In genomic region chr17:74922694-74923537, GRCh38 we compare ENCODE assay signal across 8 cellular contexts. TPM values are rescaled to one million over a fixed set of nuclear protein-coding genes. Genes with fewer than 3 reads are reported as not detected.
DNase-seq lines count a peak whose midpoint lies in the region; ATAC-seq and TF ChIP-seq lines count a peak whose summit lies in the region.

TSS of gene USH1G (minus strand) at chr17:74923255. CDS start at chr17:74923073, 182 bp downstream.

- H3K4me3 ChIP-seq in NT2/D1 (ENCODE audit: insufficient read length, low read depth) (peak within 1 kb of the TSS; percentile 49), neural progenitor cell (peak within 1 kb of the TSS; percentile 49)

- peak within 1 kb of the TSS; percentile 77 for H3K9ac ChIP-seq in NT2/D1 (ENCODE audit: insufficient read length, low read depth)
- no peak within 1 kb of the TSS for H3K9ac ChIP-seq in neural progenitor cell

- no peak for TF ChIP-seq CTCF in endothelial cell (IDR thresholded peaks at IDR 0.05; ENCODE audit: unreplicated experiment)
- no peak for TF ChIP-seq CTCF in neural progenitor cell (IDR thresholded peaks at IDR 0.05)

- H3K9me3 Mint-ChIP-seq in endothelial cell (ENCODE audit: unreplicated experiment) (no peaks in the 10 kb centered on the region), neural progenitor cell (no peaks in the 10 kb centered on the region)
- H3K9me3 Mint-ChIP-seq in activated naive CD4-positive, alpha-beta T cell treated with anti-CD3 and anti-CD28 coated beads, Interleukin-2, amount 10 ng/mL, durations not matched to agents 7 days and 5 days: no peaks in the 10 kb centered on the region

- peak within 1 kb of the TSS; percentile 87 for H3K4me2 ChIP-seq in neural progenitor cell

- peaks cover 68% of the 10 kb centered on the region for H3K27me3 ChIP-seq in NT2/D1 (ENCODE audit: insufficient read depth, insufficient read length)
- peaks cover 66% of the 10 kb centered on the region for H3K27me3 ChIP-seq in neural progenitor cell

- H3K4me3 Mint-ChIP-seq in endothelial cell (ENCODE audit: unreplicated experiment) (peak within 1 kb of the TSS; percentile 69), neural progenitor cell (peak within 1 kb of the TSS; percentile 70)
- no peak within 1 kb of the TSS for H3K4me3 Mint-ChIP-seq in activated naive CD4-positive, alpha-beta T cell treated with anti-CD3 and anti-CD28 coated beads, Interleukin-2, amount 10 ng/mL, durations not matched to agents 7 days and 5 days

- peak within 1 kb of the TSS; percentile 60 for H2AFZ ChIP-seq in neural progenitor cell (replicated peaks)

- H3K36me3 Mint-ChIP-seq in endothelial cell (ENCODE audit: low read depth, unreplicated experiment) (no peaks in the 10 kb centered on the region), neural progenitor cell (no peaks in the 10 kb centered on the region)
- no peaks in the 10 kb centered on the region for H3K36me3 Mint-ChIP-seq in activated naive CD4-positive, alpha-beta T cell treated with anti-CD3 and anti-CD28 coated beads, Interleukin-2, amount 10 ng/mL, durations not matched to agents 7 days and 5 days

- H3K4me1 ChIP-seq in NT2/D1 (ENCODE audit: insufficient read depth, insufficient read length) (peaks cover 25% of the 10 kb centered on the region), neural progenitor cell (peaks cover 21% of the 10 kb centered on the region)

- ATAC-seq in HG03025 (IDR thresholded peaks at IDR 0.05; ENCODE audit: low FRiP score, unreplicated experiment): no peak
- no peak for ATAC-seq in HG03039 (IDR thresholded peaks at IDR 0.05; ENCODE audit: unreplicated experiment)
- no peak for ATAC-seq in GM19397 (IDR thresholded peaks at IDR 0.05; ENCODE audit: unreplicated experiment)

- H3K36me3 ChIP-seq in NT2/D1 (ENCODE audit: insufficient read depth, insufficient read length, low read length) (no peaks in the 10 kb centered on the region), neural progenitor cell (no peaks in the 10 kb centered on the region)

- H3K27ac ChIP-seq in neural progenitor cell: no peak within 1 kb of the TSS

- H3K79me2 ChIP-seq in neural progenitor cell (ENCODE audit: low read depth): no peaks in the 10 kb centered on the region

- H3K9me3 ChIP-seq in NT2/D1 (ENCODE audit: insufficient read depth, low read length) (no peaks in the 10 kb centered on the region), neural progenitor cell (ENCODE audit: low read depth) (no peaks in the 10 kb centered on the region)

- CTCF ChIA-PET in activated naive CD4-positive, alpha-beta T cell treated with anti-CD3 and anti-CD28 coated beads, Interleukin-2, amount 10 ng/mL, durations not matched to agents 7 days and 5 days (lab: Charles Lee): interaction anchor here (11.0 kb wide), 1 partner anchor 36 kb away, joined by 152 read pairs; no protein-coding TSS in a partner anchor

- H3K27ac Mint-ChIP-seq in endothelial cell (ENCODE audit: unreplicated experiment): no peak within 1 kb of the TSS
- no peak within 1 kb of the TSS for H3K27ac Mint-ChIP-seq in neural progenitor cell
- H3K27ac Mint-ChIP-seq in activated naive CD4-positive, alpha-beta T cell treated with anti-CD3 and anti-CD28 coated beads, Interleukin-2, amount 10 ng/mL, durations not matched to agents 7 days and 5 days: no peak within 1 kb of the TSS

- H4K20me1 ChIP-seq in neural progenitor cell (ENCODE audit: low read depth): peaks cover 3% of the 10 kb centered on the region

- no peaks in the 10 kb centered on the region for H3F3A ChIP-seq in neural progenitor cell (ENCODE audit: low read depth)

- DNase-seq in EH (ENCODE audit: low read depth) (peak; percentile 20), NT2/D1 (ENCODE audit: low read depth, low spot score) (no peak), endothelial cell (ENCODE audit: low spot score) (no peak), neural progenitor cell (ENCODE audit: low spot score) (peak; percentile 47)
- no peak for DNase-seq in activated naive CD4-positive, alpha-beta T cell treated with anti-CD3 and anti-CD28 coated beads, Interleukin-2, amount 10 ng/mL, durations not matched to agents 7 days and 5 days

- H3K27me3 Mint-ChIP-seq in endothelial cell (ENCODE audit: unreplicated experiment) (peaks cover 24% of the 10 kb centered on the region), neural progenitor cell (ENCODE audit: insufficient read depth, low read depth) (peaks cover 46% of the 10 kb centered on the region)
- H3K27me3 Mint-ChIP-seq in activated naive CD4-positive, alpha-beta T cell treated with anti-CD3 and anti-CD28 coated beads, Interleukin-2, amount 10 ng/mL, durations not matched to agents 7 days and 5 days: peaks cover 100% of the 10 kb centered on the region

- H3K4me1 Mint-ChIP-seq in endothelial cell (ENCODE audit: unreplicated experiment): no peaks in the 10 kb centered on the region
- peaks cover 13% of the 10 kb centered on the region for H3K4me1 Mint-ChIP-seq in neural progenitor cell
- H3K4me1 Mint-ChIP-seq in activated naive CD4-positive, alpha-beta T cell treated with anti-CD3 and anti-CD28 coated beads, Interleukin-2, amount 10 ng/mL, durations not matched to agents 7 days and 5 days: peaks cover 5% of the 10 kb centered on the region

RNA-seq across cellular contexts. Expression of gene USH1G, which starts in this region (rescaled TPM):
- 0.18 TPM for total RNA-seq in endothelial cell (ENCODE audit: unreplicated experiment)
- total RNA-seq in neural progenitor cell (ENCODE audit: low replicate concordance): 0.25 TPM in 1 of 2 replicates, not detected in the other

Comparison
In these comparisons a context has a peak if more than half of its experiments do, and no peak if none do; other contexts are left out.
1. Peak in DNase-seq, H3K4me3 ChIP-seq and H3K4me2 ChIP-seq in neural progenitor cell; RNA of the gene not detected or under 1 TPM.